In genomic region chr9:124871156-124871561, GRCh38 we compare ENCODE assay signal across 9 cellular contexts. TPM values are rescaled to one million over a fixed set of nuclear protein-coding genes. Genes with fewer than 3 reads are reported as not detected.
A peak's percentile ranks its signal among the peaks of the same experiment; 100 is the strongest.
DNase-seq lines count a peak whose midpoint lies in the region; ATAC-seq and TF ChIP-seq lines count a peak whose summit lies in the region.
"Had no signal": no experiment of that assay in that cellular context is flagged by ENCODE, and none has a peak within 500 bp of the region (broad histone marks: within the 10 kb centered on the region; RNA-seq: fewer than 3 reads in every experiment).

No MANE protein-coding gene starts in this region.

- H3K36me3 Mint-ChIP-seq in GM23338 (ENCODE audit: low read depth), result peaks cover 47% of the 10 kb centered on the region
- peaks cover 45% of the 10 kb centered on the region for H3K36me3 Mint-ChIP-seq in activated T-helper 1 cell treated with anti-CD3 and anti-CD28 coated beads, Interleukin-12 subunit alpha, Interleukin-12 subunit beta, Interleukin-2, Interleukin-4 antibody, amounts not matched to agents 30 ng/mL and 10 ng/mL and 1 ng/mL, durations not matched to agents 14 hours and 24 hours and 36 hours (ENCODE audit: low read depth)

- POLR2A ChIA-PET in HEK293T (lab: Yijun Ruan, JAX), result interaction anchor here (2.0 kb wide), 1 partner anchor 9 kb away, joined by 6 read pairs; the partner anchor contains the start of gene ARPC5L

- no peak overlapping the region for H2AK5ac ChIP-seq in mesendoderm (ENCODE audit: low read length)

- H3K4ac ChIP-seq in mesendoderm (ENCODE audit: low read depth, low read length), result no peak overlapping the region

- peaks cover 75% of the 10 kb centered on the region for H3K79me2 ChIP-seq in GM23338 (replicated peaks; ENCODE audit: insufficient read depth)
- peaks cover 65% of the 10 kb centered on the region for H3K79me2 ChIP-seq in mesendoderm (ENCODE audit: control insufficient read depth, insufficient read depth, low read length)

- H3K9me2 ChIP-seq in GM23338 (ENCODE audit: insufficient read depth), result no peaks in the 10 kb centered on the region

- H4K5ac ChIP-seq in mesendoderm (ENCODE audit: low read length), result no peak overlapping the region

- ATAC-seq in GM23338 (no peak), left lung (no peak)

- TF ChIP-seq CTCF in AG10803 (conservative IDR thresholded peaks at IDR 0.05; ENCODE audit: low read length), result no peak
- TF ChIP-seq CTCF in GM23338 (conservative IDR thresholded peaks at IDR 0.05; ENCODE audit: low read depth in 2 of 2), result no peak
- TF ChIP-seq CTCF in left lung (IDR thresholded peaks at IDR 0.05), result no peak

- H3K27me3 Mint-ChIP-seq in GM23338 (ENCODE audit: insufficient read depth, low read depth, poor library complexity), result peaks cover 14% of the 10 kb centered on the region
- H3K27me3 Mint-ChIP-seq in activated T-helper 1 cell treated with anti-CD3 and anti-CD28 coated beads, Interleukin-12 subunit alpha, Interleukin-12 subunit beta, Interleukin-2, Interleukin-4 antibody, amounts not matched to agents 30 ng/mL and 10 ng/mL and 1 ng/mL, durations not matched to agents 14 hours and 24 hours and 36 hours (ENCODE audit: insufficient read depth), result peaks cover 1% of the 10 kb centered on the region

- no peak overlapping the region for H3K18ac ChIP-seq in mesendoderm (ENCODE audit: low read length)

- peak overlapping the region; percentile 13; the same call in 1 of the 2 replicates for H3K27ac Mint-ChIP-seq in GM23338
- peak overlapping the region; percentile 98 for H3K27ac Mint-ChIP-seq in activated T-helper 1 cell treated with anti-CD3 and anti-CD28 coated beads, Interleukin-12 subunit alpha, Interleukin-12 subunit beta, Interleukin-2, Interleukin-4 antibody, amounts not matched to agents 30 ng/mL and 10 ng/mL and 1 ng/mL, durations not matched to agents 14 hours and 24 hours and 36 hours

- H3K4me1 ChIP-seq in GM23338 (ENCODE audit: insufficient read depth), result peaks cover 33% of the 10 kb centered on the region
- peaks cover 6% of the 10 kb centered on the region for H3K4me1 ChIP-seq in mesendoderm (ENCODE audit: control insufficient read depth, low read depth, low read length)
- H3K4me1 ChIP-seq in left lung, result peaks cover 33 to 61% of the 10 kb centered on the region in 2 donors

- H3F3A ChIP-seq in GM23338 (replicated peaks; ENCODE audit: low read depth), result peaks cover 15% of the 10 kb centered on the region

- H3K27ac ChIP-seq in GM23338 (ENCODE audit: low read depth) (peak overlapping the region; percentile 86; the same call in 1 of the 2 replicates), mesendoderm (ENCODE audit: low read depth, low read length) (no peak overlapping the region), left lung (peak overlapping the region in 1 of 2 donors; percentile 92)

- H4K8ac ChIP-seq in mesendoderm (ENCODE audit: low read depth, low read length), result no peak overlapping the region

- H3K9me3 Mint-ChIP-seq in GM23338, result no peaks in the 10 kb centered on the region
- H3K9me3 Mint-ChIP-seq in activated T-helper 1 cell treated with anti-CD3 and anti-CD28 coated beads, Interleukin-12 subunit alpha, Interleukin-12 subunit beta, Interleukin-2, Interleukin-4 antibody, amounts not matched to agents 30 ng/mL and 10 ng/mL and 1 ng/mL, durations not matched to agents 14 hours and 24 hours and 36 hours, result no peaks in the 10 kb centered on the region

- no peaks in the 10 kb centered on the region for H3K9me3 ChIP-seq in left lung

- CTCF ChIA-PET in HEK293T (lab: Yijun Ruan, JAX), result no interaction called here

- H3K56ac ChIP-seq in mesendoderm (ENCODE audit: low read length), result peak overlapping the region; percentile 46

- H3K36me3 ChIP-seq in GM23338 (ENCODE audit: insufficient read depth) (no peaks in the 10 kb centered on the region; the same call in 1 of the 2 replicates), mesendoderm (ENCODE audit: control insufficient read depth, insufficient read depth, low read length) (peaks cover 13% of the 10 kb centered on the region), left lung (peaks cover 0 to 31% of the 10 kb centered on the region in 2 donors)

- no peak overlapping the region for H3K23ac ChIP-seq in mesendoderm (ENCODE audit: low read length)

- H2BK5ac ChIP-seq in mesendoderm (ENCODE audit: low read length), result no peak overlapping the region

- WGBS in mesendoderm (ENCODE audit: extremely low coverage, insufficient coverage, low lambda C conversion rate), result no CpG with 5 or more reads among the region's 11 CpGs

- no peak overlapping the region for H2BK120ac ChIP-seq in mesendoderm (ENCODE audit: low read depth, low read length)

- H3K4me3 ChIP-seq in AG10803 (ENCODE audit: low read length) (peak overlapping the region; percentile 87), GM23338 (peak overlapping the region; percentile 99), mesendoderm (ENCODE audit: low read length) (no peak overlapping the region), left lung (peak overlapping the region in 1 of 2 donors; percentile 100)

- intact Hi-C loops in activated T-helper 1 cell treated with anti-CD3 and anti-CD28 coated beads, Interleukin-12 subunit alpha, Interleukin-12 subunit beta, Interleukin-2, Interleukin-4 antibody, amounts not matched to agents 30 ng/mL and 10 ng/mL and 1 ng/mL, durations not matched to agents 14 hours and 24 hours and 36 hours (cut with micrococcal nuclease), result no loop called here
- intact Hi-C loops in left lung (cut with DNase I), result no loop called here

- H3K4me1 Mint-ChIP-seq in GM23338, result peaks cover 47% of the 10 kb centered on the region
- H3K4me1 Mint-ChIP-seq in activated T-helper 1 cell treated with anti-CD3 and anti-CD28 coated beads, Interleukin-12 subunit alpha, Interleukin-12 subunit beta, Interleukin-2, Interleukin-4 antibody, amounts not matched to agents 30 ng/mL and 10 ng/mL and 1 ng/mL, durations not matched to agents 14 hours and 24 hours and 36 hours (ENCODE audit: low read depth), result peaks cover 53% of the 10 kb centered on the region

- H3K4me3 Mint-ChIP-seq in GM23338, result peak overlapping the region; percentile 94
- peak overlapping the region; percentile 99 for H3K4me3 Mint-ChIP-seq in activated T-helper 1 cell treated with anti-CD3 and anti-CD28 coated beads, Interleukin-12 subunit alpha, Interleukin-12 subunit beta, Interleukin-2, Interleukin-4 antibody, amounts not matched to agents 30 ng/mL and 10 ng/mL and 1 ng/mL, durations not matched to agents 14 hours and 24 hours and 36 hours

- peaks cover 21% of the 10 kb centered on the region for H3K79me1 ChIP-seq in mesendoderm (ENCODE audit: low read length)

- H3K9ac ChIP-seq in mesendoderm (ENCODE audit: low read length), result no peak overlapping the region

- no peak overlapping the region for H2AFZ ChIP-seq in GM23338

- H3K27me3 ChIP-seq in GM23338 (ENCODE audit: insufficient read depth) (no peaks in the 10 kb centered on the region), mesendoderm (ENCODE audit: insufficient read depth, low read length, poor library complexity) (no peaks in the 10 kb centered on the region), left lung (no peaks in the 10 kb centered on the region)

- peak overlapping the region; percentile 98 for H3K4me2 ChIP-seq in GM23338
- no peak overlapping the region for H3K4me2 ChIP-seq in mesendoderm (ENCODE audit: low read length)

- H4K20me1 ChIP-seq in GM23338 (replicated peaks; ENCODE audit: insufficient read depth), result peaks cover 54% of the 10 kb centered on the region

- H2BK15ac ChIP-seq in mesendoderm (replicated peaks; ENCODE audit: low read depth), result no peak overlapping the region

- DNase-seq in AG10803 (ENCODE audit: low read depth) (no peak), GM23338 (ENCODE audit: low spot score) (no peak), mesendoderm (no peak), HEK293T (ENCODE audit: extremely low spot score) (no peak), left lung (no peak), inferior parietal cortex (ENCODE audit: extremely low spot score) (no peak), NCI-H1417 treated with DMSO at 0.1 percent for 48 hours (lab: John Stamatoyannopoulos, UW) (no peak)
- DNase-seq in activated T-helper 1 cell treated with anti-CD3 and anti-CD28 coated beads, Interleukin-12 subunit alpha, Interleukin-12 subunit beta, Interleukin-2, Interleukin-4 antibody, amounts not matched to agents 30 ng/mL and 10 ng/mL and 1 ng/mL, durations not matched to agents 14 hours and 24 hours and 36 hours (ENCODE audit: low spot score), result no peak

TF ChIP-seq in GM23338, 12 proteins besides CTCF, POLR2A, EP300 and RAD21 (continues in another document):
- TF ChIP-seq JUNB (IDR thresholded peaks at IDR 0.05; ENCODE audit: unreplicated experiment), result no peak

TF ChIP-seq in HEK293T, 16 proteins besides CTCF, POLR2A, EP300 and RAD21 (continues in another document):
- no peak for TF ChIP-seq L3MBTL2 (conservative IDR thresholded peaks at IDR 0.05)
- TF ChIP-seq HDGF (IDR thresholded peaks at IDR 0.05; ENCODE audit: borderline replicate concordance), result no peak
- no peak for TF ChIP-seq SUZ12 (IDR thresholded peaks at IDR 0.05)
- TF ChIP-seq CTBP1 (IDR thresholded peaks at IDR 0.05; ENCODE audit: borderline replicate concordance), result no peak
- TF ChIP-seq FOXA1 (IDR thresholded peaks at IDR 0.05), result no peak
- TF ChIP-seq BHLHE40 (IDR thresholded peaks at IDR 0.05; ENCODE audit: borderline replicate concordance), result no peak
- TF ChIP-seq SP1 (IDR thresholded peaks at IDR 0.05), result no peak
- no peak for TF ChIP-seq TARDBP (IDR thresholded peaks at IDR 0.05)

RNA-seq across cellular contexts. Expression of gene ARPC5L, which starts 9.2 kb away (rescaled TPM):
- total RNA-seq in GM23338 (2014; rRNA removed; shearing (Covaris generic)), result 35.9 and 41.2 TPM in 2 replicates
- 84.5 and 87.3 TPM in 2 replicates for polyA plus RNA-seq in GM23338 (2016; fragmentation: Nextera tagmentation; extraction: Ambion mirVana)
- 111 and 115 TPM in 2 replicates for total RNA-seq in activated T-helper 1 cell treated with anti-CD3 and anti-CD28 coated beads, Interleukin-12 subunit alpha, Interleukin-12 subunit beta, Interleukin-2, Interleukin-4 antibody, amounts not matched to agents 30 ng/mL and 10 ng/mL and 1 ng/mL, durations not matched to agents 14 hours and 24 hours and 36 hours
- polyA plus RNA-seq in mesendoderm (2013, experiment 1 of 2), result 67.4 TPM
- 66.9 TPM for polyA plus RNA-seq in mesendoderm (2013, experiment 2 of 2)
- total RNA-seq in left lung, result 10 to 100 TPM; 51.5 to 53.6 TPM

RNA-seq across cellular contexts. Expression of gene RPL35, which starts 9.4 kb away (rescaled TPM):
- total RNA-seq in GM23338 (2014; rRNA removed; shearing (Covaris generic)), result 1,202 and 1,683 TPM in 2 replicates
- 4,143 and 4,572 TPM in 2 replicates for polyA plus RNA-seq in GM23338 (2016; fragmentation: Nextera tagmentation; extraction: Ambion mirVana)
- 1,681 and 1,750 TPM in 2 replicates for total RNA-seq in activated T-helper 1 cell treated with anti-CD3 and anti-CD28 coated beads, Interleukin-12 subunit alpha, Interleukin-12 subunit beta, Interleukin-2, Interleukin-4 antibody, amounts not matched to agents 30 ng/mL and 10 ng/mL and 1 ng/mL, durations not matched to agents 14 hours and 24 hours and 36 hours
- polyA plus RNA-seq in mesendoderm (2013, experiment 1 of 2), result 5,500 TPM
- polyA plus RNA-seq in mesendoderm (2013, experiment 2 of 2), result 5,550 TPM
- 1,000 to 10,000 TPM in 1 of 2 donors, 100 to 1,000 TPM in 1; 986 to 1,164 TPM for total RNA-seq in left lung

RNA-seq across cellular contexts. Expression of gene WDR38, which starts 17.9 kb away (rescaled TPM):
- total RNA-seq in GM23338 (2014; rRNA removed; shearing (Covaris generic)), result not detected in 2 replicates
- not detected in 2 replicates for polyA plus RNA-seq in GM23338 (2016; fragmentation: Nextera tagmentation; extraction: Ambion mirVana)
- not detected in 2 replicates for total RNA-seq in activated T-helper 1 cell treated with anti-CD3 and anti-CD28 coated beads, Interleukin-12 subunit alpha, Interleukin-12 subunit beta, Interleukin-2, Interleukin-4 antibody, amounts not matched to agents 30 ng/mL and 10 ng/mL and 1 ng/mL, durations not matched to agents 14 hours and 24 hours and 36 hours
- polyA plus RNA-seq in mesendoderm (2013, experiment 1 of 2), result not detected
- not detected for polyA plus RNA-seq in mesendoderm (2013, experiment 2 of 2)
- 1 to 10 TPM in 1 of 2 donors, not detected in 1; 3.6 TPM for total RNA-seq in left lung
- total RNA-seq: pulmonary artery endothelial cell had no signal
